Comparison of ENCODE assay signal across 14 cellular contexts in genomic region chr5:102595332-102595731, GRCh38.
DNase-seq lines count a peak whose midpoint lies in the region; ATAC-seq, FAIRE-seq and TF ChIP-seq lines count a peak whose summit lies in the region.
"Had no signal": no experiment of that assay in that cellular context is flagged by ENCODE, and none has a peak within 500 bp of the region (broad histone marks: within the 10 kb centered on the region; RNA-seq: fewer than 3 reads in every experiment).

No MANE protein-coding gene starts in this region.

- H3K79me2 ChIP-seq in SK-N-SH (ENCODE audit: insufficient read depth) (no peaks in the 10 kb centered on the region), MM.1S (ENCODE audit: low read length) (no peaks in the 10 kb centered on the region), GM12878 (ENCODE audit: control insufficient read depth, insufficient read depth, low read length) (no peaks in the 10 kb centered on the region)

- no peaks in the 10 kb centered on the region for H3K4me1 Mint-ChIP-seq in nephron progenitor cell
- H3K4me1 Mint-ChIP-seq: GM23338 had no signal

- H3K4me2 ChIP-seq in SK-N-SH (no peak overlapping the region), MM.1S (ENCODE audit: low read depth, low read length) (peak overlapping the region; percentile 19; the same call in 1 of the 2 replicates), GM12878 (ENCODE audit: control insufficient read depth, insufficient read depth) (no peak overlapping the region)
- H3K4me2 ChIP-seq: BLaER1, GM23338 had no signal

- POLR2A ChIA-PET in SK-N-SH (lab: Yijun Ruan, JAX) (no interaction called here), GM12878 (lab: Charles Lee) (interaction anchor here (0.5 kb wide), 1 partner anchor 88 kb away, joined by 3 read pairs; no protein-coding TSS in a partner anchor)

- H2AFZ ChIP-seq in SK-N-SH (ENCODE audit: low read depth) = no peak overlapping the region; the same call in 1 of the 2 replicates
- no peak overlapping the region for H2AFZ ChIP-seq in MM.1S (ENCODE audit: low read length)
- H2AFZ ChIP-seq in GM12878 (ENCODE audit: control insufficient read depth, low read depth, low read length) = no peak overlapping the region
- H2AFZ ChIP-seq: GM23338 had no signal

- RAD21 ChIA-PET in GM12878 (lab: Charles Lee; ENCODE audit: unreplicated experiment) = interaction anchor here (0.7 to 1.4 kb wide), 8 partner anchors 9 to 665 kb away, joined by 3 to 5 read pairs (median 3); no protein-coding TSS in a partner anchor

- peaks cover 4% of the 10 kb centered on the region for H3K36me3 Mint-ChIP-seq in nephron progenitor cell (ENCODE audit: low read depth)

- intact Hi-C loops in GM12878 (cut with micrococcal nuclease; ENCODE audit: unreplicated experiment) = no loop called here

- in situ Hi-C loops in GM12878 (cut with MboI) = no loop called here

- H3K4me3 ChIP-seq in SK-N-SH (ENCODE audit: low read depth in 2 of 2, low read length in 1 of 2) (no peak overlapping the region), MM.1S (ENCODE audit: low read length) (no peak overlapping the region), GM12878 (no peak overlapping the region)
- H3K4me3 ChIP-seq: BLaER1, GM23338 had no signal

- peaks cover 4% of the 10 kb centered on the region for H3F3A ChIP-seq in SK-N-SH (replicated peaks; ENCODE audit: insufficient read depth)
- no peaks in the 10 kb centered on the region for H3F3A ChIP-seq in MM.1S (ENCODE audit: insufficient read depth, low read length)

- CTCF ChIA-PET in SK-N-SH (lab: Yijun Ruan, JAX) (interaction anchor here (1.3 to 1.7 kb wide), 2 partner anchors 9 to 11 kb away, joined by 3 to 6 read pairs; no protein-coding TSS in a partner anchor), GM12878 (lab: Yijun Ruan, JAX) (interaction anchor here (1.1 to 1.7 kb wide), 6 partner anchors 9 to 545 kb away, joined by 3 to 10 read pairs (median 5); partner anchors contain the start of gene PAM)

- H3K9me2 ChIP-seq in SK-N-SH (no peaks in the 10 kb centered on the region), MM.1S (replicated peaks; ENCODE audit: insufficient read depth, low read length) (no peaks in the 10 kb centered on the region)

- no peak for TF ChIP-seq CTCF in SK-N-SH (IDR thresholded peaks at IDR 0.05)
- no peak for TF ChIP-seq CTCF in MM.1S (IDR thresholded peaks at IDR 0.05; ENCODE audit: low read length)
- TF ChIP-seq CTCF in GM12878 (IDR thresholded peaks at IDR 0.05 in 2 of 3, conservative IDR thresholded peaks at IDR 0.05 in 1 of 3; ENCODE audit: control insufficient read depth in 2 of 3, extremely low read depth in 1 of 3, insufficient read depth in 1 of 3, low read depth in 3 of 3, low read length in 3 of 3) = no peak
- TF ChIP-seq CTCF in nephron progenitor cell (IDR thresholded peaks at IDR 0.05) = no peak

- no peaks in the 10 kb centered on the region for H3K27me3 Mint-ChIP-seq in nephron progenitor cell (ENCODE audit: low read depth, poor library complexity)

- no TSS peak for BruUV-seq in GM12878 (replicated peaks; lab: Mats Ljungman, UMichigan)

- H3K9me3 ChIP-seq in SK-N-SH (no peaks in the 10 kb centered on the region), MM.1S (replicated peaks; ENCODE audit: insufficient read depth, low read length) (no peaks in the 10 kb centered on the region), GM12878 (replicated peaks; ENCODE audit: control insufficient read depth, insufficient read depth, low read length) (no peaks in the 10 kb centered on the region; the same call in 2 of the 3 replicates)
- H3K9me3 ChIP-seq: BLaER1 had no signal

- H3K27ac ChIP-seq in SK-N-SH (ENCODE audit: low read depth in 2 of 2, low read length in 1 of 2) (peak overlapping the region in 1 of 2 experiments; percentile 5; a peak in 2 of 4 replicates), MM.1S (ENCODE audit: low read length) (no peak overlapping the region), GM12878 (ENCODE audit: control insufficient read depth, insufficient read depth) (no peak overlapping the region)
- H3K27ac ChIP-seq: 22Rv1, BLaER1 had no signal

- H3K36me3 ChIP-seq in SK-N-SH (replicated peaks in 1 of 2; ENCODE audit: control insufficient read depth in 1 of 2, insufficient read depth in 2 of 2, low read length in 1 of 2) (no peaks in the 10 kb centered on the region), MM.1S (replicated peaks; ENCODE audit: insufficient read depth, low read length) (no peaks in the 10 kb centered on the region), GM12878 (ENCODE audit: control insufficient read depth in 2 of 2, insufficient read depth in 2 of 2, low read length in 1 of 2) (no peaks in the 10 kb centered on the region)
- H3K36me3 ChIP-seq: BLaER1 had no signal

- H4K20me1 ChIP-seq in SK-N-SH (ENCODE audit: insufficient read depth) = no peaks in the 10 kb centered on the region
- H4K20me1 ChIP-seq in MM.1S (ENCODE audit: insufficient read depth, low read length) = no peaks in the 10 kb centered on the region
- no peaks in the 10 kb centered on the region for H4K20me1 ChIP-seq in GM12878 (ENCODE audit: control insufficient read depth, insufficient read depth)
- H4K20me1 ChIP-seq: BLaER1 had no signal

- no peak overlapping the region for H3K4me3 Mint-ChIP-seq in nephron progenitor cell
- H3K4me3 Mint-ChIP-seq: GM23338, H9 had no signal

- SMC1A ChIA-PET in GM12878 (lab: Charles Lee; ENCODE audit: uncharacterized antibody, unreplicated experiment) = interaction anchor here (1.0 to 1.6 kb wide), 6 partner anchors 9 to 161 kb away, joined by 3 to 5 read pairs (median 4); no protein-coding TSS in a partner anchor

- no peak for FAIRE-seq in GM12878 (lab: Jason Lieb, UNC)

- no peak; the same call in 2 of the 3 replicates for ATAC-seq in SK-N-SH treated with all-trans-retinoic acid at 6 μM for 48 hours
- peak; percentile 29 for ATAC-seq in GM18502 (IDR thresholded peaks at IDR 0.05; ENCODE audit: poor library complexity, unreplicated experiment)
- ATAC-seq in GM12878 = peak; percentile 21
- ATAC-seq in GM21360 (IDR thresholded peaks at IDR 0.05; ENCODE audit: unreplicated experiment) = no peak
- ATAC-seq: GM23338 had no signal

- H3K27me3 ChIP-seq in SK-N-SH (ENCODE audit: insufficient read depth) (no peaks in the 10 kb centered on the region), MM.1S (replicated peaks; ENCODE audit: insufficient read depth, low read length) (no peaks in the 10 kb centered on the region), GM12878 (replicated peaks in 1 of 2; ENCODE audit: control insufficient read depth in 2 of 2, insufficient read depth in 2 of 2, low read length in 1 of 2) (no peaks in the 10 kb centered on the region)
- H3K27me3 ChIP-seq: BLaER1 had no signal

- H3K9ac ChIP-seq in SK-N-SH (no peak overlapping the region), MM.1S (ENCODE audit: low read length) (no peak overlapping the region), GM12878 (ENCODE audit: control insufficient read depth, insufficient read depth, low read length) (no peak overlapping the region)
- H3K9ac ChIP-seq: BLaER1 had no signal

- DNase-seq in SK-N-SH = no peak
- no peak for DNase-seq in MM.1S
- no peak for DNase-seq in GM12878 (ENCODE audit: low read depth, low spot score)
- no peak for DNase-seq in nephron progenitor cell
- no peak for DNase-seq in DMS79 treated with DMSO at 0.1 percent for 48 hours (lab: John Stamatoyannopoulos, UW)
- DNase-seq: AML-193, GF-D8, H9 had no signal

- TF ChIP-seq RAD21 in SK-N-SH (IDR thresholded peaks at IDR 0.05; ENCODE audit: low read length) = no peak
- TF ChIP-seq RAD21 in GM12878 (IDR thresholded peaks at IDR 0.05; ENCODE audit: insufficient read depth, low read depth, low read length) = no peak

- H3K4me1 ChIP-seq in SK-N-SH (ENCODE audit: control insufficient read depth in 1 of 2, insufficient read depth in 2 of 2, low read depth in 1 of 2, low read length in 1 of 2) (no peaks in the 10 kb centered on the region; a peak in 2 of 4 replicates), MM.1S (ENCODE audit: low read length) (0 out of 2 replicates have a peak, but pooled peaks cover 9% of the 10 kb centered on the region), GM12878 (ENCODE audit: control insufficient read depth, insufficient read depth, low read length) (no peaks in the 10 kb centered on the region)
- H3K4me1 ChIP-seq: BLaER1 had no signal

- H3K9me3 Mint-ChIP-seq in nephron progenitor cell = peaks cover 6% of the 10 kb centered on the region

- no peak overlapping the region for H3K27ac Mint-ChIP-seq in nephron progenitor cell
- H3K27ac Mint-ChIP-seq: GM23338, H9 had no signal

- no peak for TF ChIP-seq POLR2A in GM12878 (IDR thresholded peaks at IDR 0.05; ENCODE audit: low read depth, low read length)

- TF ChIP-seq EP300 in SK-N-SH (IDR thresholded peaks at IDR 0.05; ENCODE audit: borderline replicate concordance in 1 of 2, low read depth in 1 of 2, low read length in 1 of 2) (no peak), GM12878 (IDR thresholded peaks at IDR 0.05; ENCODE audit: borderline replicate concordance in 1 of 2, control insufficient read depth in 1 of 2, low read depth in 2 of 2, low read length in 2 of 2) (no peak)

TF ChIP-seq in SK-N-SH, 30 proteins besides CTCF, POLR2A, EP300 and RAD21 (continues in another document):
- TF ChIP-seq RFX5 (IDR thresholded peaks at IDR 0.05; ENCODE audit: low read length) (no peak), TCF12 (IDR thresholded peaks at IDR 0.05) (peak; percentile 60; the same call in 1 of the 2 replicates)

TF ChIP-seq in GM12878, 131 proteins besides CTCF, POLR2A, EP300 and RAD21:
- no peak for TF ChIP-seq NFIC (IDR thresholded peaks at IDR 0.05; ENCODE audit: low read depth, low read length)

Comparison
In these comparisons a context has a peak if more than half of its experiments do, and no peak if none do; other contexts are left out.
1. ATAC-seq: peak in GM18502 (single experiment) and GM12878 (single experiment); none in SK-N-SH treated with all-trans-retinoic acid at 6 μM for 48 hours (single experiment) and GM21360 (single experiment).
2. Of the 26 proteins assayed by ChIP-seq in both GM12878 and SK-N-SH: peak only in GM12878: none; only in SK-N-SH: JUND, PBX3 and TCF12; in both: none; in neither: 23.